In the genomic region with DNA sequence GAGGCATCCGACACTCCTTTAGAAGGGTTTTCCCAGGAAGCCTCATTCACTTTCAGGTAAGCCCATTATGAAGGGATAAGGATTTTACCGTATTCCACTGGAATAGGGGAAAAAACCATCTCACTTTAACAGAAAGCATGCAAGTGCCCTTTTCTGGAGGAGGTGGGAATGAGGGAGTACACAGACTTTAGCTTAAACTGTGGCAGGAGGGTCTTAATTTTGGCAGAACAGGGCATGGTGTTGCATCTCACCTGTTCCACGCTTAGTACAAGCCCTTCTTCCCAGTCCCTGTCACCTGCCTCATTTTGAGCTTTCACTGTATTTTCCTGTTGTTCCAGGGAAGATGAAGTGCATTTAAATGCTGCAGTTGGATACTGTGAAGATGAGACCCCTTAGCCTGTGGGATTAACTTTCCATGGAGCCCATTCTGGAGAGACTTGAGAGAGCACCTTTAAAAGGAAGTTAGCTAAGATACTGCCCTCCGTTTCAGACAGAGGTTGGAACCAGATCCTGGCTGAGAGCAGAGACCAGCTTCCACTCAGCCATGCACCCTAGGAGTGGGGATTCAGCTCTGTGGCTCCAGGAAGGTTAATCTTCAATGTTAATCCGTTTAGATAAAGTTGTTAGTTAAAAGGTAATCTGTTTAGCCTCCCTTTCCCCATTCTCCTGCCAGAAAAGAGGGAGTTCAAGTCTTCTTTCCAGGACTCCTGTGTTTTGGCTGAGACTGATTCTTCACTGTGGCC, we compare ENCODE assay signal across 14 cellular contexts. TPM values are rescaled to one million over a fixed set of nuclear protein-coding genes. Genes with fewer than 3 reads are reported as not detected.
DNase-seq lines count a peak whose midpoint lies in the region; ATAC-seq lines count a peak whose summit lies in the region.
"Had no signal": no experiment of that assay in that cellular context is flagged by ENCODE, and none has a peak within 500 bp of the region (broad histone marks: within the 10 kb centered on the region; RNA-seq: fewer than 3 reads in every experiment).

No MANE protein-coding gene starts in this region.

- no peak overlapping the region for H3K4me3 Mint-ChIP-seq in activated T-cell treated with anti-CD3 and anti-CD28 coated beads, Interleukin-2, amount 50 U/mL, for 72 hours
- H3K4me3 Mint-ChIP-seq: activated CD4-positive, alpha-beta memory T cell treated with anti-CD3 and anti-CD28 coated beads for 36 hours; natural killer cell had no signal

- no peaks in the 10 kb centered on the region for H3K27me3 ChIP-seq in mucosa of stomach (ENCODE audit: control insufficient read depth, insufficient read depth, low read length)
- no peaks in the 10 kb centered on the region for H3K27me3 ChIP-seq in aorta (ENCODE audit: control insufficient read depth in 1 of 2, insufficient read depth in 2 of 2, low read length in 1 of 2)

- DNase-seq in Right ventricle myocardium inferior (ENCODE audit: missing footprints) = no peak
- DNase-seq in cardiac septum (ENCODE audit: low spot score) = no peak
- no peak for DNase-seq in aorta
- DNase-seq in substantia nigra (lab: John Stamatoyannopoulos, UW) = no peak
- no peak for DNase-seq in activated T-cell treated with anti-CD3 and anti-CD28 coated beads, Interleukin-2, amount 50 U/mL, for 72 hours
- DNase-seq in hippocampal formation (lab: John Stamatoyannopoulos, UW) = no peak
- DNase-seq: activated CD4-positive, alpha-beta memory T cell treated with anti-CD3 and anti-CD28 coated beads for 36 hours; AML-193; amygdala; natural killer cell; NCI-H1930; SIG-M5 had no signal

- 52 to 54% methylated on average over 5 of the region's 5 CpGs for WGBS in aorta, 2 donors

- H3K4me1 ChIP-seq in mucosa of stomach (ENCODE audit: control insufficient read depth, insufficient read depth, low read length) = peaks cover 42% of the 10 kb centered on the region
- peaks cover 3 to 5% of the 10 kb centered on the region in 2 donors for H3K4me1 ChIP-seq in aorta (ENCODE audit: control insufficient read depth in 1 of 2, insufficient read depth in 2 of 2, low read length in 2 of 2)

- ATAC-seq in Right ventricle myocardium inferior (peak; percentile 38), esophagus mucosa (peak; percentile 25), aorta (ENCODE audit: low FRiP score) (peak; percentile 31)
- ATAC-seq in activated T-cell treated with anti-CD3 and anti-CD28 coated beads, Interleukin-2, amount 50 U/mL, for 72 hours (replicated peaks in 1 of 2) = no peak
- ATAC-seq: natural killer cell had no signal

- no peaks in the 10 kb centered on the region for H3K9me3 Mint-ChIP-seq in activated T-cell treated with anti-CD3 and anti-CD28 coated beads, Interleukin-2, amount 50 U/mL, for 72 hours
- H3K9me3 Mint-ChIP-seq: activated CD4-positive, alpha-beta memory T cell treated with anti-CD3 and anti-CD28 coated beads for 36 hours; natural killer cell had no signal

- H3K36me3 Mint-ChIP-seq in activated T-cell treated with anti-CD3 and anti-CD28 coated beads, Interleukin-2, amount 50 U/mL, for 72 hours (ENCODE audit: insufficient read depth in 2 of 2) = no peaks in the 10 kb centered on the region
- H3K36me3 Mint-ChIP-seq: activated CD4-positive, alpha-beta memory T cell treated with anti-CD3 and anti-CD28 coated beads for 36 hours; natural killer cell had no signal

- H3K27ac Mint-ChIP-seq in activated T-cell treated with anti-CD3 and anti-CD28 coated beads, Interleukin-2, amount 50 U/mL, for 72 hours = no peak overlapping the region
- H3K27ac Mint-ChIP-seq: activated CD4-positive, alpha-beta memory T cell treated with anti-CD3 and anti-CD28 coated beads for 36 hours; natural killer cell had no signal

- H3K9me3 ChIP-seq in mucosa of stomach (ENCODE audit: control insufficient read depth, low read length) (no peaks in the 10 kb centered on the region), aorta (ENCODE audit: control insufficient read depth, low read length) (no peaks in the 10 kb centered on the region)

- intact Hi-C loops in Right ventricle myocardium inferior (cut with DNase I) (no loop called here), cardiac septum (cut with DNase I) (no loop called here), aorta (cut with DNase I) (no loop called here)

- H3K27ac ChIP-seq in aorta (ENCODE audit: low read depth in 1 of 2, low read length in 2 of 2) (peak overlapping the region; percentile 37 to 65), substantia nigra (ENCODE audit: low read depth, low read length, poor library complexity, severe bottlenecking) (no peak overlapping the region)

- H3K4me3 ChIP-seq in mucosa of stomach (ENCODE audit: low read length) (peak overlapping the region; percentile 1), aorta (ENCODE audit: low read length in 2 of 2) (no peak overlapping the region)

- H3K9ac ChIP-seq in mucosa of stomach (ENCODE audit: low read length) = peak overlapping the region; percentile 37

- H3K36me3 ChIP-seq in mucosa of stomach (ENCODE audit: control insufficient read depth, insufficient read depth, low read length) (no peaks in the 10 kb centered on the region), aorta (ENCODE audit: control insufficient read depth in 1 of 2, insufficient read depth in 2 of 2, low read length in 1 of 2) (no peaks in the 10 kb centered on the region)

- H3K27me3 Mint-ChIP-seq in activated T-cell treated with anti-CD3 and anti-CD28 coated beads, Interleukin-2, amount 50 U/mL, for 72 hours (ENCODE audit: low read depth) = no peaks in the 10 kb centered on the region
- H3K27me3 Mint-ChIP-seq: activated CD4-positive, alpha-beta memory T cell treated with anti-CD3 and anti-CD28 coated beads for 36 hours had no signal

- no peaks in the 10 kb centered on the region for H3K4me1 Mint-ChIP-seq in activated T-cell treated with anti-CD3 and anti-CD28 coated beads, Interleukin-2, amount 50 U/mL, for 72 hours (ENCODE audit: low read depth)
- H3K4me1 Mint-ChIP-seq: natural killer cell had no signal

RNA-seq across cellular contexts. Expression of a gene that starts 42.6 kb away (rescaled TPM):
- 78.8 TPM for total RNA-seq in Right ventricle myocardium inferior
- 52.2 TPM for total RNA-seq in cardiac septum
- 31.5 TPM for total RNA-seq in esophagus mucosa
- 100 to 1,000 TPM in 1 of 2 donors, 10 to 100 TPM in 1; 61.8 to 125 TPM for total RNA-seq in aorta
- polyA plus RNA-seq in aorta = 10 to 100 TPM; 14.0 to 18.2 TPM
- under 1 TPM; 0.62 to 0.74 TPM for total RNA-seq in activated T-cell treated with anti-CD3 and anti-CD28 coated beads, Interleukin-2, amount 50 U/mL, for 72 hours

Comparison
In these comparisons a context has a peak if more than half of its experiments do, and no peak if none do; other contexts are left out.
1. ATAC-seq: peak in Right ventricle myocardium inferior (single experiment), esophagus mucosa (single experiment) and aorta (single experiment); none in activated T-cell treated with anti-CD3 and anti-CD28 coated beads, Interleukin-2, amount 50 U/mL, for 72 hours (0 of 2).
2. RNA of a gene that starts 42.6 kb away (total RNA-seq): 61.8 to 125 TPM in aorta, 78.8 TPM in Right ventricle myocardium inferior (single experiment), 52.2 TPM in cardiac septum (single experiment) and 31.5 TPM in esophagus mucosa (single experiment); 0.62 to 0.74 TPM in activated T-cell treated with anti-CD3 and anti-CD28 coated beads, Interleukin-2, amount 50 U/mL, for 72 hours; every median in the first group is over 10 times any median in the second.